Comparison of ENCODE assay signal across 7 cellular contexts in genomic region chrX:129931411-129932136, GRCh38. TPM values are rescaled to one million over a fixed set of nuclear protein-coding genes. Genes with fewer than 3 reads are reported as not detected.
DNase-seq lines count a peak whose midpoint lies in the region; ATAC-seq, FAIRE-seq and TF ChIP-seq lines count a peak whose summit lies in the region.

No MANE protein-coding gene starts in this region.

- H3K36me3 ChIP-seq in bronchial epithelial cell (ENCODE audit: control insufficient read depth, insufficient read depth, low read length) (no peaks in the 10 kb centered on the region), skeletal muscle satellite cell (ENCODE audit: insufficient read depth, low read length) (peaks cover 10% of the 10 kb centered on the region)

- peaks cover 0 to 2% (median 2%) of the 10 kb centered on the region in 3 donors for H3K27me3 Mint-ChIP-seq in immature natural killer cell (ENCODE audit: low read depth in 3 of 3)

- FAIRE-seq in GM12892 (lab: Jason Lieb, UNC), result peak; percentile 92
- no peak for FAIRE-seq in bronchial epithelial cell (lab: Jason Lieb, UNC)

- H3K27ac Mint-ChIP-seq in immature natural killer cell, result peak overlapping the region; percentile 66 to 92 (median 88)

- H3K36me3 Mint-ChIP-seq in immature natural killer cell, result no peaks in the 10 kb centered on the region

- peak overlapping the region; percentile 87 for H3K9ac ChIP-seq in skeletal muscle satellite cell (ENCODE audit: low read depth, low read length)

- H3K4me3 ChIP-seq in bronchial epithelial cell (ENCODE audit: low read depth, low read length), result peak overlapping the region; percentile 59
- H3K4me3 ChIP-seq in skeletal muscle satellite cell (ENCODE audit: low read length), result peak overlapping the region; percentile 82

- peak overlapping the region; percentile 94 for H3K4me2 ChIP-seq in skeletal muscle satellite cell (ENCODE audit: low read length)

- H3K9me3 ChIP-seq in skeletal muscle satellite cell (replicated peaks; ENCODE audit: low read length), result no peaks in the 10 kb centered on the region

- peaks cover 0 to 3% of the 10 kb centered on the region in 2 donors for H3K4me1 Mint-ChIP-seq in immature natural killer cell

- peak overlapping the region; percentile 76 to 86 (median 79) for H3K4me3 Mint-ChIP-seq in immature natural killer cell

- no peak for TF ChIP-seq CTCF in bronchial epithelial cell (IDR thresholded peaks at IDR 0.05; ENCODE audit: insufficient read depth, low read length, severe bottlenecking)

- TF ChIP-seq POLR2A in GM12892 (IDR thresholded peaks at IDR 0.05; ENCODE audit: low read depth, low read length), result no peak

- peak; percentile 68 for DNase-seq in GM12892 (ENCODE audit: insufficient read length)
- DNase-seq in NCI-H1048 (lab: John Stamatoyannopoulos, UW), result peak; percentile 56
- DNase-seq in UCSD-AML1 (lab: John Stamatoyannopoulos, UW; ENCODE audit: unreplicated experiment), result peak; percentile 86
- DNase-seq in bronchial epithelial cell (ENCODE audit: low read depth), result peak; percentile 68
- peak; percentile 40 to 66 (median 59) for DNase-seq in immature natural killer cell

- no peaks in the 10 kb centered on the region for H3K9me3 Mint-ChIP-seq in immature natural killer cell

- ATAC-seq in HG02610 (IDR thresholded peaks at IDR 0.05; ENCODE audit: unreplicated experiment), result peak; percentile 77

- H3K27me3 ChIP-seq in bronchial epithelial cell (ENCODE audit: control insufficient read depth, insufficient read depth, low read length), result no peaks in the 10 kb centered on the region
- peaks cover 8% of the 10 kb centered on the region for H3K27me3 ChIP-seq in skeletal muscle satellite cell (ENCODE audit: control insufficient read depth, insufficient read depth, low read length)

- H3K4me1 ChIP-seq in skeletal muscle satellite cell (ENCODE audit: control insufficient read depth, insufficient read depth, low read length), result no peaks in the 10 kb centered on the region

RNA-seq across cellular contexts. Expression of gene UTP14A, which starts 25.6 kb away (rescaled TPM):
- polyA plus RNA-seq in GM12892 (2012; ENCODE audit: missing spikeins), result 21.3 TPM
- total RNA-seq in bronchial epithelial cell, result 14.0 and 14.7 TPM in 2 replicates
- 10 to 100 TPM in 1 of 3 donors, 1 to 10 TPM in 2; 1.9 to 10.8 (median 5.5) TPM for polyA plus RNA-seq in immature natural killer cell
- total RNA-seq in skeletal muscle satellite cell (2012; rRNA removed), result 25.1 and 35.5 TPM in 2 replicates

RNA-seq across cellular contexts. Expression of gene BCORL1, which starts 50.9 kb away (rescaled TPM):
- polyA plus RNA-seq in GM12892 (2012; ENCODE audit: missing spikeins), result 0.83 TPM
- total RNA-seq in bronchial epithelial cell, result 1.1 and 1.4 TPM in 2 replicates
- 1 to 10 TPM in 1 of 3 donors, under 1 TPM in 1, not detected in 1; 0.59 to 2.8 TPM for polyA plus RNA-seq in immature natural killer cell
- 2.0 TPM in 2 replicates for total RNA-seq in skeletal muscle satellite cell (2012; rRNA removed)

Comparison
In these comparisons a context has a peak if more than half of its experiments do, and no peak if none do; other contexts are left out.
1. Peak in every context shown above with its lines: DNase-seq, ATAC-seq and H3K4me3 ChIP-seq.